ENCODE assay signal across 1 cellular context in genomic region chr6:157974967-157975366, GRCh38.
TF ChIP-seq lines count a peak whose summit lies in the region.

No MANE protein-coding gene starts in this region.

TF ChIP-seq in HepG2, 621 proteins besides CTCF, POLR2A, EP300 and RAD21 (continued from another document):
- no peak for TF ChIP-seq AFF4 (CRISPR knock-in tag; IDR thresholded peaks at IDR 0.05)
- TF ChIP-seq, protein P1, sequence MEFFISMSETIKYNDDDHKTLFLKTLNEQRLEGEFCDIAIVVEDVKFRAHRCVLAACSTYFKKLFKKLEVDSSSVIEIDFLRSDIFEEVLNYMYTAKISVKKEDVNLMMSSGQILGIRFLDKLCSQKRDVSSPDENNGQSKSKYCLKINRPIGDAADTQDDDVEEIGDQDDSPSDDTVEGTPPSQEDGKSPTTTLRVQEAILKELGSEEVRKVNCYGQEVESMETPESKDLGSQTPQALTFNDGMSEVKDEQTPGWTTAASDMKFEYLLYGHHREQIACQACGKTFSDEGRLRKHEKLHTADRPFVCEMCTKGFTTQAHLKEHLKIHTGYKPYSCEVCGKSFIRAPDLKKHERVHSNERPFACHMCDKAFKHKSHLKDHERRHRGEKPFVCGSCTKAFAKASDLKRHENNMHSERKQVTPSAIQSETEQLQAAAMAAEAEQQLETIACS (CRISPR knock-in tag; IDR thresholded peaks at IDR 0.05) = no peak
- no peak for TF ChIP-seq MAFK (conservative IDR thresholded peaks at IDR 0.05 in 1 of 2, IDR thresholded peaks at IDR 0.05 in 1 of 2; ENCODE audit: low read length in 2 of 2)
- no peak for TF ChIP-seq SP4 (CRISPR knock-in tag; IDR thresholded peaks at IDR 0.05)
- TF ChIP-seq, protein P2, sequence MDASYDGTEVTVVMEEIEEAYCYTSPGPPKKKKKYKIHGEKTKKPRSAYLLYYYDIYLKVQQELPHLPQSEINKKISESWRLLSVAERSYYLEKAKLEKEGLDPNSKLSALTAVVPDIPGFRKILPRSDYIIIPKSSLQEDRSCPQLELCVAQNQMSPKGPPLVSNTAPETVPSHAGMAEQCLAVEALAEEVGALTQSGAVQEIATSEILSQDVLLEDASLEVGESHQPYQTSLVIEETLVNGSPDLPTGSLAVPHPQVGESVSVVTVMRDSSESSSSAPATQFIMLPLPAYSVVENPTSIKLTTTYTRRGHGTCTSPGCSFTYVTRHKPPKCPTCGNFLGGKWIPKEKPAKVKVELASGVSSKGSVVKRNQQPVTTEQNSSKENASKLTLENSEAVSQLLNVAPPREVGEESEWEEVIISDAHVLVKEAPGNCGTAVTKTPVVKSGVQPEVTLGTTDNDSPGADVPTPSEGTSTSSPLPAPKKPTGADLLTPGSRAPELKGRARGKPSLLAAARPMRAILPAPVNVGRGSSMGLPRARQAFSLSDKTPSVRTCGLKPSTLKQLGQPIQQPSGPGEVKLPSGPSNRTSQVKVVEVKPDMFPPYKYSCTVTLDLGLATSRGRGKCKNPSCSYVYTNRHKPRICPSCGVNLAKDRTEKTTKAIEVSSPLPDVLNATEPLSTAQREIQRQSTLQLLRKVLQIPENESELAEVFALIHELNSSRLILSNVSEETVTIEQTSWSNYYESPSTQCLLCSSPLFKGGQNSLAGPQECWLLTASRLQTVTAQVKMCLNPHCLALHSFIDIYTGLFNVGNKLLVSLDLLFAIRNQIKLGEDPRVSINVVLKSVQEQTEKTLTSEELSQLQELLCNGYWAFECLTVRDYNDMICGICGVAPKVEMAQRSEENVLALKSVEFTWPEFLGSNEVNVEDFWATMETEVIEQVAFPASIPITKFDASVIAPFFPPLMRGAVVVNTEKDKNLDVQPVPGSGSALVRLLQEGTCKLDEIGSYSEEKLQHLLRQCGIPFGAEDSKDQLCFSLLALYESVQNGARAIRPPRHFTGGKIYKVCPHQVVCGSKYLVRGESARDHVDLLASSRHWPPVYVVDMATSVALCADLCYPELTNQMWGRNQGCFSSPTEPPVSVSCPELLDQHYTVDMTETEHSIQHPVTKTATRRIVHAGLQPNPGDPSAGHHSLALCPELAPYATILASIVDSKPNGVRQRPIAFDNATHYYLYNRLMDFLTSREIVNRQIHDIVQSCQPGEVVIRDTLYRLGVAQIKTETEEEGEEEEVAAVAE (CRISPR knock-in tag; IDR thresholded peaks at IDR 0.05; ENCODE audit: borderline replicate concordance) = no peak
- 0 out of 2 replicates have a peak, but pooled peaks have one; percentile 11 for TF ChIP-seq SAP130 (CRISPR knock-in tag; IDR thresholded peaks at IDR 0.05; ENCODE audit: low read depth)
- no peak for TF ChIP-seq FIP1L1 (IDR thresholded peaks at IDR 0.05; ENCODE audit: borderline replicate concordance, insufficient read depth, low read depth, low read length)
- TF ChIP-seq SPEN (CRISPR knock-in tag; IDR thresholded peaks at IDR 0.05; ENCODE audit: low read depth) = no peak
- no peak for TF ChIP-seq RFX3 (CRISPR knock-in tag; IDR thresholded peaks at IDR 0.05)
- TF ChIP-seq ZNF674 (CRISPR knock-in tag; IDR thresholded peaks at IDR 0.05; ENCODE audit: low read depth) = no peak
- no peak for TF ChIP-seq ETV5 (CRISPR knock-in tag; IDR thresholded peaks at IDR 0.05; ENCODE audit: borderline replicate concordance)
- TF ChIP-seq IKZF5 (CRISPR knock-in tag; IDR thresholded peaks at IDR 0.05) = no peak
- no peak for TF ChIP-seq CBX2 (IDR thresholded peaks at IDR 0.05; ENCODE audit: low read depth, low read length)
- no peak for TF ChIP-seq CBX2 (CRISPR knock-in tag; IDR thresholded peaks at IDR 0.05; ENCODE audit: low read depth)
- no peak for TF ChIP-seq MAZ (IDR thresholded peaks at IDR 0.05; ENCODE audit: borderline replicate concordance, low read depth, low read length)
- no peak for TF ChIP-seq MAZ (CRISPR knock-in tag; IDR thresholded peaks at IDR 0.05; ENCODE audit: low read depth)
- no peak for TF ChIP-seq ZNF501 (CRISPR knock-in tag; IDR thresholded peaks at IDR 0.05)
- no peak for TF ChIP-seq BCL3 (CRISPR knock-in tag; IDR thresholded peaks at IDR 0.05)
- no peak for TF ChIP-seq ZBTB8A (CRISPR knock-in tag; IDR thresholded peaks at IDR 0.05; ENCODE audit: borderline replicate concordance, low read depth)
- TF ChIP-seq, protein P3, sequence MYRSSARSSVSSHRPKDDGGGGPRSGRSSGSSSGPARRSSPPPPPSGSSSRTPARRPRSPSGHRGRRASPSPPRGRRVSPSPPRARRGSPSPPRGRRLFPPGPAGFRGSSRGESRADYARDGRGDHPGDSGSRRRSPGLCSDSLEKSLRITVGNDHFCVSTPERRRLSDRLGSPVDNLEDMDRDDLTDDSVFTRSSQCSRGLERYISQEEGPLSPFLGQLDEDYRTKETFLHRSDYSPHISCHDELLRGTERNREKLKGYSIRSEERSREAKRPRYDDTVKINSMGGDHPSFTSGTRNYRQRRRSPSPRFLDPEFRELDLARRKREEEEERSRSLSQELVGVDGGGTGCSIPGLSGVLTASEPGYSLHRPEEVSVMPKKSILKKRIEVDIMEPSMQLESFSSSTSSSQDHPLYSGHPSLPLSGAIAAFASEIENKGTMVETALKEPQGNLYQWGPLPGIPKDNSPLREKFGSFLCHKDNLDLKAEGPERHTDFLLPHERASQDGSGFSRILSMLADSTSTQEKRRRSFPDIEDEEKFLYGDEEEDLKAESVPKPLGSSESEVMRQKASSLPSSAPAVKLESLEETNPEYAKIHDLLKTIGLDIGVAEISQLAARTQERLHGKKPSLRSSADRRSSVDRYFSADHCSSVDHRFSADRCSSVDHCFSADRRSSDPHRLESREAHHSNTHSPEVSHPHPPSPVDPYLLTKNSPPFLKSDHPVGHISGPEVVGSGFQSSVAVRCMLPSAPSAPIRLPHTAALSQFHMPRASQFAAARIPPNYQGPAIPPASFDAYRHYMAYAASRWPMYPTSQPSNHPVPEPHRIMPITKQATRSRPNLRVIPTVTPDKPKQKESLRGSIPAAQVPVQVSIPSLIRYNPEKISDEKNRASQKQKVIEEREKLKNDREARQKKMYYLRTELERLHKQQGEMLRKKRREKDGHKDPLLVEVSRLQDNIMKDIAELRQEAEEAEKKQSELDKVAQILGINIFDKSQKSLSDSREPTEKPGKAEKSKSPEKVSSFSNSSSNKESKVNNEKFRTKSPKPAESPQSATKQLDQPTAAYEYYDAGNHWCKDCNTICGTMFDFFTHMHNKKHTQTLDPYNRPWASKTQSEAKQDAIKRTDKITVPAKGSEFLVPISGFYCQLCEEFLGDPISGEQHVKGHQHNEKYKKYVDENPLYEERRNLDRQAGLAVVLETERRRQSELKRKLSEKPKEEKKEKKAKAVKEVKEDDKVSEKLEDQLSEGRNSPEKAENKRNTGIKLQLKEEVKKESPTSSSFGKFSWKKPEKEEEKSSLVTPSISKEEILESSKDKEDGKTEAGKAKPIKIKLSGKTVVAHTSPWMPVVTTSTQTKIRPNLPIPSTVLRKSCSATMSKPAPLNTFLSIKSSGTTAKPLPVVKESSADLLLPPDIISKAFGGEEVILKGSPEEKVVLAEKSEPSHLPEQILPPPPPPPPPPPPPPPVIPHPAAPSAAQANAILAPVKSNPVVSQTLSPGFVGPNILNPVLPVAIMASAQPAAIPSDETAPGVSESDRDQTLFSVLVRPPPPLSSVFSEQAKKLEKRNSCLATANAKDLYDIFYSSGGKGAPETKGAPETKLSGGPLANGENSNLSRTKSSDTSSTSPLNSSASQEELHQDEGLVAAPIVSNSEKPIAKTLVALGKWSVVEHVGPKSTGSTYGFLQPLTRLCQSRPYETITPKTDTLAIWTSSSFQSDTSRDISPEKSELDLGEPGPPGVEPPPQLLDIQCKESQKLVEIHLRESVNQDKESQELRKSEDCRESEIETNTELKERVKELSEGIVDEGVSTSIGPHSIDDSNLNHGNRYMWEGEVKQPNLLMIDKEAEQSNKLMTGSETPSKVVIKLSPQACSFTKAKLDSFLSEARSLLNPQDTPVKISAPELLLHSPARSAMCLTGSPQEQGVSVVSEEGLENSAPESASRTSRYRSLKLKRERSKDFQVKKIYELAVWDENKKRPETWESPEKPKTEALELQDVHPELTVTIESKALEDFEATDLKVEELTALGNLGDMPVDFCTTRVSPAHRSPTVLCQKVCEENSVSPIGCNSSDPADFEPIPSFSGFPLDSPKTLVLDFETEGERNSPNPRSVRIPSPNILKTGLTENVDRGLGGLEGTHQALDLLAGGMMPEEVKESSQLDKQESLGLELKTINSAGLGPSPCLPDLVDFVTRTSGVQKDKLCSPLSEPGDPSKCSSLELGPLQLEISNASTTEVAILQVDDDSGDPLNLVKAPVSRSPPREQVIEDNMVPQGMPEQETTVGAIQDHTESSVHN (CRISPR knock-in tag; IDR thresholded peaks at IDR 0.05) = no peak
- TF ChIP-seq MTA1 (CRISPR knock-in tag; IDR thresholded peaks at IDR 0.05; ENCODE audit: borderline replicate concordance) = no peak
- TF ChIP-seq ZNF430 (CRISPR knock-in tag; IDR thresholded peaks at IDR 0.05) = no peak
- TF ChIP-seq, protein P4, sequence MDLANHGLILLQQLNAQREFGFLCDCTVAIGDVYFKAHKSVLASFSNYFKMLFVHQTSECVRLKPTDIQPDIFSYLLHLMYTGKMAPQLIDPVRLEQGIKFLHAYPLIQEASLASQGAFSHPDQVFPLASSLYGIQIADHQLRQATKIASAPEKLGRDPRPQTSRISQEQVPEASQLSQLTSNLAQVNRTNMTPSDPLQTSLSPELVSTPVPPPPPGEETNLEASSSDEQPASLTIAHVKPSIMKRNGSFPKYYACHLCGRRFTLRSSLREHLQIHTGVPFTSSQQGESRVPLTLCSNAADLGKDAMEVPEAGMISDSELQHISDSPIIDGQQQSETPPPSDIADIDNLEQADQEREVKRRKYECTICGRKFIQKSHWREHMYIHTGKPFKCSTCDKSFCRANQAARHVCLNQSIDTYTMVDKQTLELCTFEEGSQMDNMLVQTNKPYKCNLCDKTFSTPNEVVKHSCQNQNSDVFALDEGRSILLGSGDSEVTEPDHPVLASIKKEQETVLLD (CRISPR knock-in tag; IDR thresholded peaks at IDR 0.05; ENCODE audit: low read depth) = no peak
- no peak for TF ChIP-seq REPIN1 (CRISPR knock-in tag; IDR thresholded peaks at IDR 0.05; ENCODE audit: borderline replicate concordance, low read depth)
- no peak for TF ChIP-seq ZNF367 (CRISPR knock-in tag; IDR thresholded peaks at IDR 0.05; ENCODE audit: borderline replicate concordance)
